11 cellular contexts compared by ENCODE assay signal in genomic region chr13:46183018-46183940, GRCh38. TPM values are rescaled to one million over a fixed set of nuclear protein-coding genes. Genes with fewer than 3 reads are reported as not detected.
DNase-seq lines count a peak whose midpoint lies in the region; ATAC-seq, FAIRE-seq and TF ChIP-seq lines count a peak whose summit lies in the region.
"Had no signal": no experiment of that assay in that cellular context is flagged by ENCODE, and none has a peak within 500 bp of the region (broad histone marks: within the 10 kb centered on the region; RNA-seq: fewer than 3 reads in every experiment).

No MANE protein-coding gene starts in this region.

- TF ChIP-seq POLR2A in K562 (conservative IDR thresholded peaks at IDR 0.05), result no peak

- H3K4me3 Mint-ChIP-seq in activated CD4-positive, alpha-beta T cell treated with anti-CD3 and anti-CD28 coated beads, Interleukin-2, amount 10 ng/mL, durations not matched to agents 24 days and 14 days, result peak overlapping the region; percentile 94

- CTCF ChIA-PET in K562 (lab: Yijun Ruan, JAX; ENCODE audit: low intra/inter-chr PET ratio), result no interaction called here

- H3K27ac Mint-ChIP-seq in activated CD4-positive, alpha-beta T cell treated with anti-CD3 and anti-CD28 coated beads, Interleukin-2, amount 10 ng/mL, durations not matched to agents 24 days and 14 days, result peak overlapping the region; percentile 98

- H2AFZ ChIP-seq in OCI-LY3 (ENCODE audit: low read depth, low read length) (peak overlapping the region; percentile 92; the same call in 1 of the 2 replicates), K562 (ENCODE audit: low read depth, low read length) (peak overlapping the region; percentile 87)

- H3K4me1 ChIP-seq in OCI-LY3 (ENCODE audit: low read length) (peaks cover 43% of the 10 kb centered on the region), K562 (replicated peaks in 1 of 2; ENCODE audit: control insufficient read depth in 2 of 2, insufficient read depth in 2 of 2, low read length in 2 of 2) (peaks cover 7 to 29% of the 10 kb centered on the region in 2 experiments; a peak in 4 of 5 replicates)
- H3K4me1 ChIP-seq: gastroesophageal sphincter had no signal

- FAIRE-seq in K562 (lab: Jason Lieb, UNC), result no peak

- H4K20me1 ChIP-seq in OCI-LY3 (ENCODE audit: insufficient read depth, low read length) (peaks cover 22% of the 10 kb centered on the region), K562 (replicated peaks; ENCODE audit: control insufficient read depth, insufficient read depth, low read length) (no peaks in the 10 kb centered on the region)

- intact Hi-C loops in activated CD4-positive, alpha-beta T cell treated with anti-CD3 and anti-CD28 coated beads, Interleukin-2, amount 10 ng/mL, durations not matched to agents 24 days and 14 days (cut with micrococcal nuclease), result loop anchor here (2.0 to 5.0 kb wide), 7 partner anchors 20 to 841 kb away; partner anchors contain the start of genes LRCH1, TPT1 and ZC3H13
- intact Hi-C loops in K562 (cut with micrococcal nuclease), result loop anchor here (2.0 to 5.0 kb wide), 3 partner anchors 22 to 104 kb away; partner anchors contain the start of gene LRRC63

- H3K79me2 ChIP-seq in OCI-LY3 (ENCODE audit: low read length) (peaks cover 70% of the 10 kb centered on the region), K562 (ENCODE audit: control insufficient read depth, insufficient read depth, low read length) (peaks cover 38% of the 10 kb centered on the region)

- H3K36me3 ChIP-seq in OCI-LY3 (replicated peaks; ENCODE audit: low read depth, low read length) (peaks cover 29% of the 10 kb centered on the region), K562 (ENCODE audit: control insufficient read depth, insufficient read depth, low read length) (peaks cover 12% of the 10 kb centered on the region; the same call in 1 of the 3 replicates)
- H3K36me3 ChIP-seq: gastroesophageal sphincter had no signal

- peaks cover 1% of the 10 kb centered on the region for H3K27me3 Mint-ChIP-seq in activated CD4-positive, alpha-beta T cell treated with anti-CD3 and anti-CD28 coated beads, Interleukin-2, amount 10 ng/mL, durations not matched to agents 24 days and 14 days

- peaks cover 46% of the 10 kb centered on the region for H3K4me1 Mint-ChIP-seq in activated CD4-positive, alpha-beta T cell treated with anti-CD3 and anti-CD28 coated beads, Interleukin-2, amount 10 ng/mL, durations not matched to agents 24 days and 14 days

- TF ChIP-seq CTCF in OCI-LY3 (IDR thresholded peaks at IDR 0.05; ENCODE audit: low read depth, low read length) (no peak), K562 (IDR thresholded peaks at IDR 0.05 in 2 of 3, conservative IDR thresholded peaks at IDR 0.05 in 1 of 3; ENCODE audit: insufficient read depth in 2 of 3, low read depth in 1 of 3, low read length in 3 of 3) (no peak)

- TF ChIP-seq EP300 in K562 (IDR thresholded peaks at IDR 0.05; ENCODE audit: low read length), result no peak

- in situ Hi-C loops in K562 (cut with MboI), result no loop called here

- POLR2A ChIA-PET in K562 (lab: Yijun Ruan, JAX), result interaction anchor here (0.6 kb wide), 1 partner anchor 15 kb away, joined by 3 read pairs; no protein-coding TSS in a partner anchor

- H3K4me3 ChIP-seq in OCI-LY3 (ENCODE audit: low read length) (peak overlapping the region; percentile 76), K562 (no peak overlapping the region)
- H3K4me3 ChIP-seq: gastroesophageal sphincter had no signal

- ATAC-seq in K562 (peak; percentile 38; the same call in 2 of the 3 replicates), HG02763 (IDR thresholded peaks at IDR 0.05; ENCODE audit: unreplicated experiment) (no peak), GM19397 (IDR thresholded peaks at IDR 0.05; ENCODE audit: unreplicated experiment) (no peak)
- ATAC-seq in stimulated activated naive CD8-positive, alpha-beta T cell treated with anti-CD3 and anti-CD28 coated beads, Interleukin-15, Interleukin-2, amounts not matched to agents 100 U/mL and 50 U/mL, for 24 hours, result peak; percentile 15
- ATAC-seq: gastroesophageal sphincter had no signal

- H3K36me3 Mint-ChIP-seq in activated CD4-positive, alpha-beta T cell treated with anti-CD3 and anti-CD28 coated beads, Interleukin-2, amount 10 ng/mL, durations not matched to agents 24 days and 14 days (ENCODE audit: low read depth), result peaks cover 22% of the 10 kb centered on the region

- BruUV-seq in K562 (replicated peaks; lab: Mats Ljungman, UMichigan), result no TSS peak

- H3K27ac ChIP-seq in OCI-LY3 (ENCODE audit: low read length), result peak overlapping the region; percentile 95
- peak overlapping the region; percentile 98 for H3K27ac ChIP-seq in K562 (ENCODE audit: extremely low read depth, low read depth, low read length)
- H3K27ac ChIP-seq: gastroesophageal sphincter had no signal

- no peaks in the 10 kb centered on the region for H3K9me1 ChIP-seq in K562 (ENCODE audit: control insufficient read depth, insufficient read depth, low read length)

- peak overlapping the region; percentile 99 for H3K9ac ChIP-seq in OCI-LY3 (ENCODE audit: low read length)
- peak overlapping the region; percentile 76 to 89; a peak in 3 of 4 replicates for H3K9ac ChIP-seq in K562 (ENCODE audit: insufficient read depth in 1 of 2, low read depth in 2 of 2, low read length in 2 of 2)

- H3K27me3 ChIP-seq in OCI-LY3 (ENCODE audit: low read depth, low read length), result no peaks in the 10 kb centered on the region
- no peaks in the 10 kb centered on the region for H3K27me3 ChIP-seq in K562 (ENCODE audit: control insufficient read depth in 2 of 2, insufficient read depth in 2 of 2, low read length in 2 of 2)
- H3K27me3 ChIP-seq: gastroesophageal sphincter had no signal

- 25% methylated on average over 8 of the region's 15 CpGs for WGBS in K562 (ENCODE audit: insufficient coverage, low coverage, missing lambda C conversion rate)

- no peaks in the 10 kb centered on the region for H3K9me3 ChIP-seq in OCI-LY3 (ENCODE audit: insufficient read depth, low read length)
- H3K9me3 ChIP-seq in K562 (replicated peaks; ENCODE audit: control insufficient read depth, insufficient read depth, low read depth, low read length), result no peaks in the 10 kb centered on the region
- H3K9me3 ChIP-seq: gastroesophageal sphincter had no signal

- no peak for TF ChIP-seq RAD21 in K562 (CRISPR knock-in tag; conservative IDR thresholded peaks at IDR 0.05 in 1 of 2, IDR thresholded peaks at IDR 0.05 in 1 of 2)

- peak; percentile 67 for DNase-seq in activated CD4-positive, alpha-beta T cell treated with anti-CD3 and anti-CD28 coated beads, Interleukin-2, amount 10 ng/mL, durations not matched to agents 24 days and 14 days
- DNase-seq in activated CD4-positive, alpha-beta T cell treated with anti-CD3 and anti-CD28 coated beads, Interleukin-2, amount 50 U/mL, for 4 hours, result no peak
- DNase-seq in K562 (ENCODE audit: extremely low read depth in 1 of 4, low spot score in 3 of 4), result peak in 2 of 4 experiments; percentile 18 to 45
- DNase-seq in stimulated activated naive CD8-positive, alpha-beta T cell treated with anti-CD3 and anti-CD28 coated beads, Interleukin-15, Interleukin-2, amounts not matched to agents 100 U/mL and 50 U/mL, for 24 hours, result no peak
- no peak for DNase-seq in SW 1271 (lab: John Stamatoyannopoulos, UW)
- DNase-seq: NCI-H1092 treated with DMSO at 0.1 percent for 48 hours had no signal

- H3K4me2 ChIP-seq in OCI-LY3 (ENCODE audit: low read length), result peak overlapping the region; percentile 96
- H3K4me2 ChIP-seq in K562 (ENCODE audit: insufficient read depth, low read length), result peak overlapping the region; percentile 61

- no peaks in the 10 kb centered on the region for H3K9me3 Mint-ChIP-seq in activated CD4-positive, alpha-beta T cell treated with anti-CD3 and anti-CD28 coated beads, Interleukin-2, amount 10 ng/mL, durations not matched to agents 24 days and 14 days

RNA-seq across cellular contexts. Expression of gene LCP1, which starts 1.3 kb away (rescaled TPM):
- total RNA-seq in activated CD4-positive, alpha-beta T cell treated with anti-CD3 and anti-CD28 coated beads, Interleukin-2, amount 10 ng/mL, durations not matched to agents 24 days and 14 days, result 758 and 792 TPM in 2 replicates
- total RNA-seq in K562 (2011; cell fraction: chromatin; rRNA removed; ENCODE audit: low replicate concordance), result 33.3 and 88.1 TPM in 2 replicates
- 20.0 and 28.2 TPM in 2 replicates for total RNA-seq in K562 (2011; cell fraction: nucleolus; rRNA removed)
- 41.3 and 46.6 TPM in 2 replicates for total RNA-seq in K562 (2011; cell fraction: nucleoplasm; rRNA removed)
- 120 and 126 TPM in 2 replicates for total RNA-seq in K562 (2014; rRNA removed)
- total RNA-seq in K562 (2014; rRNA removed; fragmentation: Illumina TruSeq; extraction: Trizol), result 179 and 208 TPM in 2 replicates
- total RNA-seq in K562 (2015; rRNA removed; fragmentation: Illumina TruSeq; extraction: Trizol), result 212 and 222 TPM in 2 replicates
- 157 and 163 TPM in 2 replicates for total RNA-seq in K562 (2021)
- polyA plus RNA-seq in K562 (2011; rRNA removed), result 148 and 250 TPM in 2 replicates
- 50.2 and 172 TPM in 2 replicates for polyA plus RNA-seq in K562 (2011; cell fraction: cytosol; rRNA removed)
- polyA plus RNA-seq in K562 (2011; cell fraction: nucleus; rRNA removed), result 26.8 and 103 TPM in 2 replicates
- 184 and 318 TPM in 2 replicates for polyA plus RNA-seq in K562 (2012)
- 213 and 230 TPM in 2 replicates for polyA plus RNA-seq in K562 (2014; fragmentation: Illumina TruSeq; extraction: Trizol)
- polyA plus RNA-seq in K562 (2014; fragmentation: Nextera tagmentation; extraction: Ambion mirVana), result 100 to 1,000 TPM in 1 of 2 experiments, 10 to 100 TPM in 1; 83.0 to 255 TPM
- polyA plus RNA-seq in K562 (2014; rRNA removed), result 124 and 135 TPM in 2 replicates
- polyA minus RNA-seq in K562 (2011; rRNA and poly(A)+ RNA removed), result 173 and 458 TPM in 2 replicates
- 64.8 and 140 TPM in 2 replicates for polyA minus RNA-seq in K562 (2011; cell fraction: cytosol; rRNA and poly(A)+ RNA removed)
- polyA minus RNA-seq in K562 (2011; cell fraction: nucleus; rRNA and poly(A)+ RNA removed), result 16.2 and 85.0 TPM in 2 replicates

RNA-seq across cellular contexts. Expression of gene LRRC63, which starts 28.4 kb away (rescaled TPM):
- 0.26 and 0.40 TPM in 2 replicates for total RNA-seq in activated CD4-positive, alpha-beta T cell treated with anti-CD3 and anti-CD28 coated beads, Interleukin-2, amount 10 ng/mL, durations not matched to agents 24 days and 14 days
- 0.28 TPM in 1 of 2 replicates, not detected in the other for total RNA-seq in K562 (2011; cell fraction: chromatin; rRNA removed; ENCODE audit: low replicate concordance)
- total RNA-seq in K562 (2011; cell fraction: nucleolus; rRNA removed), result not detected in 2 replicates
- not detected in 2 replicates for total RNA-seq in K562 (2011; cell fraction: nucleoplasm; rRNA removed)
- 0.08 TPM in 1 of 2 replicates, not detected in the other for total RNA-seq in K562 (2014; rRNA removed)
- total RNA-seq in K562 (2014; rRNA removed; fragmentation: Illumina TruSeq; extraction: Trizol), result 0.22 and 0.29 TPM in 2 replicates
- total RNA-seq in K562 (2015; rRNA removed; fragmentation: Illumina TruSeq; extraction: Trizol), result 0.11 and 0.22 TPM in 2 replicates
- 0.16 and 0.18 TPM in 2 replicates for total RNA-seq in K562 (2021)
- polyA plus RNA-seq in K562 (2011; rRNA removed), result 0.05 and 0.07 TPM in 2 replicates
- polyA plus RNA-seq in K562 (2011; cell fraction: cytosol; rRNA removed), result not detected in 2 replicates
- polyA plus RNA-seq in K562 (2011; cell fraction: nucleus; rRNA removed), result 0.14 and 0.17 TPM in 2 replicates
- 0.21 and 0.44 TPM in 2 replicates for polyA plus RNA-seq in K562 (2012)
- polyA plus RNA-seq in K562 (2014; fragmentation: Illumina TruSeq; extraction: Trizol), result 0.18 and 0.25 TPM in 2 replicates
- polyA plus RNA-seq in K562 (2014; fragmentation: Nextera tagmentation; extraction: Ambion mirVana), result under 1 TPM; 0.21 to 0.25 TPM
- polyA plus RNA-seq in K562 (2014; rRNA removed), result 0.19 and 0.41 TPM in 2 replicates
- polyA minus RNA-seq in K562 (2011; rRNA and poly(A)+ RNA removed), result 0.09 TPM in 1 of 2 replicates, not detected in the other
- not detected in 2 replicates for polyA minus RNA-seq in K562 (2011; cell fraction: cytosol; rRNA and poly(A)+ RNA removed)
- 0.13 and 0.22 TPM in 2 replicates for polyA minus RNA-seq in K562 (2011; cell fraction: nucleus; rRNA and poly(A)+ RNA removed)
- total RNA-seq: gastroesophageal sphincter had no signal
- polyA plus RNA-seq: urinary bladder had no signal

Comparison
In these comparisons a context has a peak if more than half of its experiments do, and no peak if none do; other contexts are left out.
1. ATAC-seq: peak in K562 (single experiment) and stimulated activated naive CD8-positive, alpha-beta T cell treated with anti-CD3 and anti-CD28 coated beads, Interleukin-15, Interleukin-2, amounts not matched to agents 100 U/mL and 50 U/mL, for 24 hours (single experiment); none in HG02763 (single experiment) and GM19397 (single experiment).